8 cellular contexts compared by ENCODE assay signal in the genomic region with DNA sequence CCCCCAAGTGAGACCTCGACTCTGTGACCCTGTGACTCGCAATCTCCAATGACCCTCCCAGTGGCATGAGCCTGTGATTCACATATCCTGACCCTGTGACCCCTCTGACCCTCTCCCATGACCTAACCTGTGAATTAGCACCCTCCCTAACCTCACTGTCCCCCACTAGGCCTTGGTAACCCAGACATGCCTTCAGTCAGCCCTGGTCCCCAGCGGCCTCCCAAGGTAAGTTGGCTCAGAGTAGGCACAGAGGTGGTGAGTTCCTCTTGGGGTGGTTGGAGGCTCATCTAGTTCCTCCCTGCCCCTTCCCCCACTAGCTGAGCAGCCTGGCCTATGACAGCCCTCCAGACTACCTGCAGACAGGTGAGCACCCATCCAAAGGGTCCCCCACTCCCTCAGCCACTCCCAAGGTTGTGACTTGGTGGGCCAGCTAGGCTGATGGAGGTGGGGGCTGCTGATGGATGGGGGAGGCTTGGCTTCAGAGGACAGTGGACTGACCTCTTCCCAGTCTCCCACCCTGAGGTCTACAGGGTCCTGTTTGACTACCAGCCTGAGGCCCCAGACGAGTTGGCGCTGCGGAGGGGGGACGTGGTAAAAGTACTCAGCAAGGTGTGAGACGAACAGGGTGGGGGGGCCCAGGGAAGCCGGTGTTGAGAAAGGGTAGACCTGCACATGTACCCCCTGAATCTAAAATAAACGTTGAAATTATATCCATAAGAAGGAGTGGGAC. TPM values are rescaled to one million over a fixed set of nuclear protein-coding genes. Genes with fewer than 3 reads are reported as not detected.
DNase-seq lines count a peak whose midpoint lies in the region; ATAC-seq and TF ChIP-seq lines count a peak whose summit lies in the region.

No MANE protein-coding gene starts in this region.

- TSS peak; percentile 31 for BruUV-seq in PC-3 (replicated peaks; lab: Mats Ljungman, UMichigan)

- H3K36me3 ChIP-seq in DOHH2 (ENCODE audit: control insufficient read depth, low read length): peaks cover 41% of the 10 kb centered on the region
- peaks cover 11% of the 10 kb centered on the region for H3K36me3 ChIP-seq in PC-3 (ENCODE audit: low read depth, low read length)
- H3K36me3 ChIP-seq in endodermal cell (ENCODE audit: control insufficient read depth, insufficient read depth, low read length): peaks cover 34% of the 10 kb centered on the region

- H3K4me1 ChIP-seq in DOHH2 (ENCODE audit: control insufficient read depth, low read length) (peaks cover 38% of the 10 kb centered on the region), PC-3 (ENCODE audit: insufficient read depth, low read length) (peaks cover 21% of the 10 kb centered on the region), endodermal cell (ENCODE audit: control insufficient read depth, insufficient read depth, low read length) (peaks cover 5% of the 10 kb centered on the region)

- H3K9me3 ChIP-seq in DOHH2 (ENCODE audit: control insufficient read depth, insufficient read depth, low read length) (no peaks in the 10 kb centered on the region), PC-3 (ENCODE audit: low read length) (no peaks in the 10 kb centered on the region), endodermal cell (ENCODE audit: control insufficient read depth, low read length) (no peaks in the 10 kb centered on the region)

- POLR2A ChIA-PET in PC-3 (lab: Charles Lee; ENCODE audit: unreplicated experiment): interaction anchor here (1.0 kb wide), 1 partner anchor 79 kb away, joined by 3 read pairs; no protein-coding TSS in a partner anchor

- H3K27ac Mint-ChIP-seq in endodermal cell (no peak overlapping the region), osteocyte (ENCODE audit: unreplicated experiment) (no peak overlapping the region)

- DNase-seq in PC-3 (no peak), endodermal cell (no peak), osteocyte (ENCODE audit: extremely low spot score, unreplicated experiment) (no peak), NCI-H1436 treated with DMSO at 0.1 percent for 48 hours (lab: John Stamatoyannopoulos, UW) (no peak), GM10266 (ENCODE audit: extremely low spot score) (no peak)

- H3K4me1 Mint-ChIP-seq in endodermal cell (peaks cover 4% of the 10 kb centered on the region), osteocyte (ENCODE audit: unreplicated experiment) (peaks cover 16% of the 10 kb centered on the region)

- peak overlapping the region; percentile 93 for H3K4me2 ChIP-seq in DOHH2 (ENCODE audit: low read length)
- H3K4me2 ChIP-seq in PC-3 (ENCODE audit: low read length): peak overlapping the region; percentile 85

- intact Hi-C loops in PC-3 (cut with micrococcal nuclease): loop anchor here (1.0 kb wide), 1 partner anchor 42 kb away; no protein-coding TSS in a partner anchor

- 87 to 90% methylated on average over 8 to 9 of the region's 10 CpGs for whole genome bisulfite sequencing in endodermal cell (ENCODE audit: insufficient coverage in 1 of 2, insufficient read length in 1 of 2), 2 experiments

- H3K27me3 ChIP-seq in DOHH2 (ENCODE audit: control insufficient read depth, low read length) (no peaks in the 10 kb centered on the region), PC-3 (ENCODE audit: low read length) (no peaks in the 10 kb centered on the region), endodermal cell (ENCODE audit: control insufficient read depth, insufficient read depth, low read length, poor library complexity, severe bottlenecking) (no peaks in the 10 kb centered on the region)

- 0 out of 2 replicates have a peak, but pooled peaks cover 5% of the 10 kb centered on the region for H3K79me2 ChIP-seq in DOHH2 (ENCODE audit: control insufficient read depth, low read length)
- H3K79me2 ChIP-seq in PC-3 (ENCODE audit: low read length): peaks cover 14% of the 10 kb centered on the region

- no peaks in the 10 kb centered on the region for H4K20me1 ChIP-seq in DOHH2 (ENCODE audit: control insufficient read depth, insufficient read depth, low read depth, low read length)
- no peaks in the 10 kb centered on the region for H4K20me1 ChIP-seq in PC-3 (ENCODE audit: low read length)

- CTCF ChIA-PET in PC-3 (lab: Charles Lee): no interaction called here

- H3K4me3 Mint-ChIP-seq in endodermal cell: peak overlapping the region; percentile 71
- H3K4me3 Mint-ChIP-seq in osteocyte (ENCODE audit: unreplicated experiment): peak overlapping the region; percentile 93

- H3F3A ChIP-seq in DOHH2 (ENCODE audit: control insufficient read depth, insufficient read depth): peaks cover 28% of the 10 kb centered on the region
- H3F3A ChIP-seq in PC-3 (ENCODE audit: low read length, unreplicated experiment): no peaks in the 10 kb centered on the region

- TF ChIP-seq CTCF in DOHH2 (IDR thresholded peaks at IDR 0.05; ENCODE audit: low read depth, low read length, poor library complexity, severe bottlenecking): no peak
- no peak for TF ChIP-seq CTCF in PC-3 (conservative IDR thresholded peaks at IDR 0.05; ENCODE audit: low read depth, low read length)
- no peak for TF ChIP-seq CTCF in endodermal cell (conservative IDR thresholded peaks at IDR 0.05)
- no peak for TF ChIP-seq CTCF in osteocyte (IDR thresholded peaks at IDR 0.05)
- TF ChIP-seq CTCF in GM10266 (IDR thresholded peaks at IDR 0.05; ENCODE audit: control insufficient read depth, insufficient read depth, low read depth, missing control alignments): no peak

- no peaks in the 10 kb centered on the region for H3K9me2 ChIP-seq in DOHH2 (replicated peaks; ENCODE audit: control insufficient read depth, low read length)
- no peaks in the 10 kb centered on the region for H3K9me2 ChIP-seq in PC-3 (replicated peaks; ENCODE audit: low read length)

- H3K9ac ChIP-seq in PC-3 (ENCODE audit: low read length) (peak overlapping the region; percentile 20; the same call in 1 of the 2 replicates), endodermal cell (ENCODE audit: extremely low read depth, low read length, poor library complexity, severe bottlenecking) (peak overlapping the region; percentile 41)

- H3K36me3 Mint-ChIP-seq in endodermal cell (ENCODE audit: low read depth) (peaks cover 44% of the 10 kb centered on the region), osteocyte (ENCODE audit: unreplicated experiment) (peaks cover 17% of the 10 kb centered on the region)

- ATAC-seq in PC-3: no peak
- ATAC-seq in GM21360 (IDR thresholded peaks at IDR 0.05; ENCODE audit: unreplicated experiment): no peak
- ATAC-seq in GM19397 (IDR thresholded peaks at IDR 0.05; ENCODE audit: unreplicated experiment): no peak

- peak overlapping the region; percentile 89 for H3K4me3 ChIP-seq in DOHH2 (ENCODE audit: low read length)
- peak overlapping the region; percentile 83 for H3K4me3 ChIP-seq in PC-3 (ENCODE audit: low read length)
- H3K4me3 ChIP-seq in endodermal cell (ENCODE audit: low read length): peak overlapping the region; percentile 89

- H3K27me3 Mint-ChIP-seq in endodermal cell (ENCODE audit: insufficient read depth): peaks cover 2% of the 10 kb centered on the region
- H3K27me3 Mint-ChIP-seq in osteocyte (ENCODE audit: unreplicated experiment): no peaks in the 10 kb centered on the region

- H3K27ac ChIP-seq in DOHH2 (ENCODE audit: low read depth, low read length) (no peak overlapping the region), PC-3 (ENCODE audit: low read length) (no peak overlapping the region), endodermal cell (ENCODE audit: low read depth, low read length) (no peak overlapping the region)

- H2AFZ ChIP-seq in PC-3 (ENCODE audit: low read length): no peak overlapping the region

- H3K9me3 Mint-ChIP-seq in endodermal cell (no peaks in the 10 kb centered on the region), osteocyte (ENCODE audit: unreplicated experiment) (no peaks in the 10 kb centered on the region)

RNA-seq across cellular contexts. Expression of gene SH3D21, which starts 1.6 kb away (rescaled TPM):
- total RNA-seq in PC-3 (2014; rRNA removed) (11.3 and 16.4 TPM in 2 replicates), endodermal cell (10 to 100 TPM; 14.7 to 15.5 TPM), osteocyte (5.1 and 6.4 TPM in 2 replicates)
- polyA plus RNA-seq in endodermal cell (2013, experiment 1 of 2): 11.3 TPM
- polyA plus RNA-seq in endodermal cell (2013, experiment 2 of 2): 12.9 TPM

RNA-seq across cellular contexts. Expression of gene EVA1B, which starts 15.7 kb away (rescaled TPM):
- total RNA-seq in PC-3 (2014; rRNA removed) (89.1 and 104 TPM in 2 replicates), endodermal cell (10 to 100 TPM; 14.1 to 16.3 TPM), osteocyte (113 and 115 TPM in 2 replicates)
- polyA plus RNA-seq in endodermal cell (2013, experiment 1 of 2): 26.5 TPM
- 28.6 TPM for polyA plus RNA-seq in endodermal cell (2013, experiment 2 of 2)
